13 cellular contexts compared by ENCODE assay signal in genomic region chr12:117052386-117053049, GRCh38. TPM values are rescaled to one million over a fixed set of nuclear protein-coding genes. Genes with fewer than 3 reads are reported as not detected.
A peak's percentile ranks its signal among the peaks of the same experiment; 100 is the strongest.
DNase-seq lines count a peak whose midpoint lies in the region; ATAC-seq, FAIRE-seq and TF ChIP-seq lines count a peak whose summit lies in the region.
"Had no signal": no experiment of that assay in that cellular context is flagged by ENCODE, and none has a peak within 500 bp of the region (broad histone marks: within the 10 kb centered on the region; RNA-seq: fewer than 3 reads in every experiment).

No MANE protein-coding gene starts in this region.

- H3K4me1 Mint-ChIP-seq in natural killer cell treated with Interleukin-12 subunit alpha and Interleukin-12 subunit beta and Interleukin-15 and Interleukin-18, amount 100 ng/mL, for 72 hours (ENCODE audit: low read depth in 2 of 2): peaks cover 34 to 41% of the 10 kb centered on the region in 2 donors
- H3K4me1 Mint-ChIP-seq in stimulated activated naive CD8-positive, alpha-beta T cell treated with anti-CD3 and anti-CD28 coated beads, Interleukin-15, amount 100 ng/mL, for 72 hours: no peaks in the 10 kb centered on the region

- RAD21 ChIA-PET in GM12878 (lab: Charles Lee; ENCODE audit: unreplicated experiment): no interaction called here

- H4K20me1 ChIP-seq in GM12878 (ENCODE audit: control insufficient read depth, insufficient read depth): no peaks in the 10 kb centered on the region

- no peaks in the 10 kb centered on the region for H3K36me3 Mint-ChIP-seq in natural killer cell treated with Interleukin-12 subunit alpha and Interleukin-12 subunit beta and Interleukin-15 and Interleukin-18, amount 100 ng/mL, for 72 hours

- 11% methylated on average over 7 of the region's 8 CpGs for WGBS in GM12878 (ENCODE audit: insufficient coverage, insufficient replicate concordance, low lambda C conversion rate, missing lambda C conversion rate)

- ATAC-seq in HG03571 (IDR thresholded peaks at IDR 0.05; ENCODE audit: unreplicated experiment): peak; percentile 66
- no peak; the same call in 1 of the 3 replicates for ATAC-seq in GM12878
- no peak for ATAC-seq in natural killer cell treated with Interleukin-12 subunit alpha and Interleukin-12 subunit beta and Interleukin-15 and Interleukin-18, amount 100 ng/mL, for 72 hours
- ATAC-seq in stimulated activated naive CD8-positive, alpha-beta T cell treated with anti-CD3 and anti-CD28 coated beads, Interleukin-15, amount 100 ng/mL, for 72 hours: no peak
- ATAC-seq in HG03135 (IDR thresholded peaks at IDR 0.05; ENCODE audit: unreplicated experiment): no peak
- ATAC-seq: gastroesophageal sphincter had no signal

- SMC1A ChIA-PET in GM12878 (lab: Charles Lee; ENCODE audit: uncharacterized antibody, unreplicated experiment): no interaction called here

- no peak for FAIRE-seq in GM12878 (lab: Jason Lieb, UNC)
- FAIRE-seq: A204.1 had no signal

- TF ChIP-seq EP300 in GM12878 (IDR thresholded peaks at IDR 0.05; ENCODE audit: borderline replicate concordance in 1 of 2, control insufficient read depth in 1 of 2, low read depth in 2 of 2, low read length in 2 of 2): no peak

- no peak for TF ChIP-seq CTCF in GM12878 (IDR thresholded peaks at IDR 0.05 in 2 of 3, conservative IDR thresholded peaks at IDR 0.05 in 1 of 3; ENCODE audit: control insufficient read depth in 2 of 3, extremely low read depth in 1 of 3, insufficient read depth in 1 of 3, low read depth in 3 of 3, low read length in 3 of 3)
- TF ChIP-seq CTCF in colonic mucosa (IDR thresholded peaks at IDR 0.05): no peak

- peak overlapping the region; percentile 39; the same call in 1 of the 2 replicates for H3K27ac ChIP-seq in GM12878 (ENCODE audit: control insufficient read depth, insufficient read depth)
- no peak overlapping the region for H3K27ac ChIP-seq in colonic mucosa
- H3K27ac ChIP-seq: gastroesophageal sphincter had no signal

- H3K27me3 Mint-ChIP-seq in natural killer cell treated with Interleukin-12 subunit alpha and Interleukin-12 subunit beta and Interleukin-15 and Interleukin-18, amount 100 ng/mL, for 72 hours: no peaks in the 10 kb centered on the region
- no peaks in the 10 kb centered on the region for H3K27me3 Mint-ChIP-seq in stimulated activated naive CD8-positive, alpha-beta T cell treated with anti-CD3 and anti-CD28 coated beads, Interleukin-15, amount 100 ng/mL, for 72 hours

- no peak for TF ChIP-seq RAD21 in GM12878 (IDR thresholded peaks at IDR 0.05; ENCODE audit: insufficient read depth, low read depth, low read length)

- H3K4me3 ChIP-seq in GM12878 (no peak overlapping the region), colonic mucosa (no peak overlapping the region)
- H3K4me3 ChIP-seq: dorsolateral prefrontal cortex, gastroesophageal sphincter, lung had no signal

- H3K79me2 ChIP-seq in GM12878 (ENCODE audit: control insufficient read depth, insufficient read depth, low read length): no peaks in the 10 kb centered on the region

- DNase-seq in NCI-H1092 treated with DMSO at 0.1 percent for 48 hours (lab: John Stamatoyannopoulos, UW): peak; percentile 3
- DNase-seq in NCI-H1092 (lab: John Stamatoyannopoulos, UW): no peak
- no peak for DNase-seq in GM12878 (ENCODE audit: low read depth, low spot score)
- no peak for DNase-seq in natural killer cell treated with Interleukin-12 subunit alpha and Interleukin-12 subunit beta and Interleukin-15 and Interleukin-18, amount 100 ng/mL, for 72 hours (ENCODE audit: low spot score)
- DNase-seq in colonic mucosa: no peak
- no peak for DNase-seq in stimulated activated naive CD8-positive, alpha-beta T cell treated with anti-CD3 and anti-CD28 coated beads, Interleukin-15, amount 100 ng/mL, for 72 hours
- DNase-seq: dorsolateral prefrontal cortex, GOT3 had no signal

- H3K9me3 ChIP-seq in GM12878 (replicated peaks; ENCODE audit: control insufficient read depth, insufficient read depth, low read length) (no peaks in the 10 kb centered on the region), colonic mucosa (no peaks in the 10 kb centered on the region)
- H3K9me3 ChIP-seq: gastroesophageal sphincter had no signal

- BruUV-seq in GM12878 (replicated peaks; lab: Mats Ljungman, UMichigan): no TSS peak

- intact Hi-C loops in GM12878 (cut with micrococcal nuclease; ENCODE audit: unreplicated experiment) (no loop called here), colonic mucosa (cut with DNase I) (no loop called here)

- CTCF ChIA-PET in GM12878 (lab: Yijun Ruan, JAX): interaction anchor here (1.2 kb wide), 1 partner anchor 67 kb away, joined by 5 read pairs; no protein-coding TSS in a partner anchor

- POLR2A ChIA-PET in GM12878 (lab: Charles Lee): no interaction called here

- H3K4me1 ChIP-seq in GM12878 (ENCODE audit: control insufficient read depth, insufficient read depth, low read length): peaks cover 10% of the 10 kb centered on the region
- no peaks in the 10 kb centered on the region for H3K4me1 ChIP-seq in colonic mucosa

- H3K36me3 ChIP-seq in GM12878 (ENCODE audit: control insufficient read depth in 2 of 2, insufficient read depth in 2 of 2, low read length in 1 of 2) (peaks cover 0 to 2% of the 10 kb centered on the region in 2 experiments; a peak in 2 of 4 replicates), colonic mucosa (no peaks in the 10 kb centered on the region)
- H3K36me3 ChIP-seq: gastroesophageal sphincter had no signal

- H3K9me3 Mint-ChIP-seq in natural killer cell treated with Interleukin-12 subunit alpha and Interleukin-12 subunit beta and Interleukin-15 and Interleukin-18, amount 100 ng/mL, for 72 hours: no peaks in the 10 kb centered on the region
- no peaks in the 10 kb centered on the region for H3K9me3 Mint-ChIP-seq in stimulated activated naive CD8-positive, alpha-beta T cell treated with anti-CD3 and anti-CD28 coated beads, Interleukin-15, amount 100 ng/mL, for 72 hours

- in situ Hi-C loops in GM12878 (cut with MboI): no loop called here

- H3K9ac ChIP-seq in GM12878 (ENCODE audit: control insufficient read depth, insufficient read depth, low read length): no peak overlapping the region
- H3K9ac ChIP-seq in colonic mucosa (ENCODE audit: low read depth in 2 of 2, low read length in 2 of 2): no peak overlapping the region

- peak overlapping the region; percentile 39 for H3K4me3 Mint-ChIP-seq in natural killer cell treated with Interleukin-12 subunit alpha and Interleukin-12 subunit beta and Interleukin-15 and Interleukin-18, amount 100 ng/mL, for 72 hours
- no peak overlapping the region for H3K4me3 Mint-ChIP-seq in stimulated activated naive CD8-positive, alpha-beta T cell treated with anti-CD3 and anti-CD28 coated beads, Interleukin-15, amount 100 ng/mL, for 72 hours

- H3K27ac Mint-ChIP-seq in natural killer cell treated with Interleukin-12 subunit alpha and Interleukin-12 subunit beta and Interleukin-15 and Interleukin-18, amount 100 ng/mL, for 72 hours: peak overlapping the region in 1 of 2 donors; percentile 71
- peak overlapping the region in 1 of 2 donors; percentile 15 for H3K27ac Mint-ChIP-seq in stimulated activated naive CD8-positive, alpha-beta T cell treated with anti-CD3 and anti-CD28 coated beads, Interleukin-15, amount 100 ng/mL, for 72 hours

- no peak for TF ChIP-seq POLR2A in GM12878 (IDR thresholded peaks at IDR 0.05; ENCODE audit: low read depth, low read length)

- peak overlapping the region; percentile 13; the same call in 1 of the 2 replicates for H3K4me2 ChIP-seq in GM12878 (ENCODE audit: control insufficient read depth, insufficient read depth)

- no peaks in the 10 kb centered on the region for H3K27me3 ChIP-seq in GM12878 (replicated peaks in 1 of 2; ENCODE audit: control insufficient read depth in 2 of 2, insufficient read depth in 2 of 2, low read length in 1 of 2)
- H3K27me3 ChIP-seq in colonic mucosa: no peaks in the 10 kb centered on the region
- H3K27me3 ChIP-seq: dorsolateral prefrontal cortex, gastroesophageal sphincter had no signal

- H2AFZ ChIP-seq in GM12878 (ENCODE audit: control insufficient read depth, low read depth, low read length): no peak overlapping the region

TF ChIP-seq in GM12878, 131 proteins besides CTCF, POLR2A, EP300 and RAD21 (continues in another document):
- TF ChIP-seq MEF2B (IDR thresholded peaks at IDR 0.05; ENCODE audit: partially characterized antibody, poor library complexity, severe bottlenecking): peak; percentile 73
- no peak for TF ChIP-seq HDGF (IDR thresholded peaks at IDR 0.05)
- no peak for TF ChIP-seq NKRF (conservative IDR thresholded peaks at IDR 0.05)

RNA-seq across cellular contexts. Expression of gene TESC, which starts 46.7 kb away (rescaled TPM):
- total RNA-seq in GM12878 (2013; cell fraction: nucleolus; rRNA removed): 9.6 and 12.7 TPM in 2 replicates
- total RNA-seq in GM12878 (2014; rRNA removed): 14.9 and 18.7 TPM in 2 replicates
- 6.2 and 7.6 TPM in 2 replicates for total RNA-seq in GM12878 (2014; rRNA removed; fragmentation: Illumina TruSeq; extraction: Trizol)
- 14.1 and 16.5 TPM in 2 replicates for total RNA-seq in GM12878 (2021)
- 5.5 TPM for polyA plus RNA-seq in GM12878 (2011; ENCODE audit: low read depth)
- 27.2 and 52.1 TPM in 2 replicates for polyA plus RNA-seq in GM12878 (2011; rRNA removed)
- 60.9 and 85.9 TPM in 2 replicates for polyA plus RNA-seq in GM12878 (2011; cell fraction: cytosol; rRNA removed)
- 39.2 and 42.9 TPM in 2 replicates for polyA plus RNA-seq in GM12878 (2011; cell fraction: nucleus; rRNA removed)
- polyA plus RNA-seq in GM12878 (2012): 18.3 and 28.3 TPM in 2 replicates
- 3.0 and 8.1 TPM in 2 replicates for polyA plus RNA-seq in GM12878 (2014; fragmentation: Illumina TruSeq; extraction: Trizol)
- polyA plus RNA-seq in GM12878 (2014; fragmentation: Nextera tagmentation; extraction: Ambion mirVana): 1 to 10 TPM in 1 of 2 experiments, under 1 TPM in 1; 0.47 to 4.1 TPM
- polyA plus RNA-seq in GM12878 (2014; rRNA removed): 15.8 and 22.8 TPM in 2 replicates
- 10 to 100 TPM; 16.6 to 17.8 TPM for polyA plus RNA-seq in GM12878 (2016; fragmentation: Nextera tagmentation; extraction: Ambion mirVana)
- polyA minus RNA-seq in GM12878 (2011; rRNA and poly(A)+ RNA removed): 17.5 and 26.5 TPM in 2 replicates
- 8.8 and 10.3 TPM in 2 replicates for polyA minus RNA-seq in GM12878 (2011; cell fraction: cytosol; rRNA and poly(A)+ RNA removed)
- 13.5 and 19.1 TPM in 2 replicates for polyA minus RNA-seq in GM12878 (2011; cell fraction: nucleus; rRNA and poly(A)+ RNA removed)
- 10 to 100 TPM; 80.5 to 96.9 TPM for total RNA-seq in natural killer cell treated with Interleukin-12 subunit alpha and Interleukin-12 subunit beta and Interleukin-15 and Interleukin-18, amount 100 ng/mL, for 72 hours
- total RNA-seq in colonic mucosa: 1 to 10 TPM; 1.3 to 4.0 TPM

Comparison
In these comparisons a context has a peak if more than half of its experiments do, and no peak if none do; other contexts are left out.
1. RNA of gene TESC, which starts 46.7 kb away (total RNA-seq): 80.5 to 96.9 TPM in natural killer cell treated with Interleukin-12 subunit alpha and Interleukin-12 subunit beta and Interleukin-15 and Interleukin-18, amount 100 ng/mL, for 72 hours; 6.2 to 18.7 TPM in GM12878 and 1.3 to 4.0 TPM in colonic mucosa; every median in the first group is over 4 times any median in the second.